In the genomic region with DNA sequence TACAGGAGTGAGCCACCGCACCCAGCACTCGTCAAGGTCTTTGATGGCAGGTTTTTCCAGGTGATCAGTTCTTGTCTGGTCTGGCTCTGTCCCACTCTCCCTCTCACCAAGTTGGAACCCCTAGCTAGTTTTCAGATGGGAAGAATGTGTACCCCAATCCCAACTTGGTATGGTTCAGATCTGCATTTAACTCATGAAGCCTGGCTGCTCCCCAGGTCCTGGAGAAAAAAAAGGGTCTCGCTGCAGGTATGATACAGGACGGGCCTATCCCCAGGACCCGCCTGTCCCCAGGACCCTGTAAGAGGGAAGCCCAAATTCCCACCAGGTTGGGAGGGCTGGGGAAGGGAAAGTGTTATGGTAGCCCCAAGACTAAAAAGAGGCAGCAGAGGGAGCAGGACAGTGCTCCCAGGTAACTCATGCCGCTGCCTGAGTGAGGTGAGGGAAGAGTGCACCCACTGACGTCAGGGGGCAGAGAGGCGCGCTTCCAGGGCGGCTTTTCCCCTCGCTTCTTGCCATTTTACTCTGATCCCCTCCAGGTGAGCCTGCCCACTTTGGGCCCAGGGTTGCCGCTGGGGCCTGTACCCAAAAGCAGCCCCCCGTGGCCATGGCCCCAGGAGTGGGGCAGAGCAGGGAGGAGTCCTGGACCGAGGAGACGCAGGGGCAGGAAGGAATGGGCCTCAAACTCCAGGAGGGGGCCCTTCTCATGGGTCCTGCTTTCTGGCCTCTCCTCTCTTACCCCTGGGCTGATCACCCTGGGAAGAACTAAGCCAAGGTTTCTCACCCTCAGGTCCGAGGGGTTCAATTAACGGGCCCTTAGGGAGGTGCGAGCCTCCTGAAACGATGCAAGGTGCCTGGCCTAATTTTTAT, we compare ENCODE assay signal across 16 cellular contexts. TPM values are rescaled to one million over a fixed set of nuclear protein-coding genes. Genes with fewer than 3 reads are reported as not detected.
DNase-seq lines count a peak whose midpoint lies in the region; ATAC-seq and TF ChIP-seq lines count a peak whose summit lies in the region.
"Had no signal": no experiment of that assay in that cellular context is flagged by ENCODE, and none has a peak within 500 bp of the region (broad histone marks: within the 10 kb centered on the region; RNA-seq: fewer than 3 reads in every experiment).

No MANE protein-coding gene starts in this region.

- H3K9me3 Mint-ChIP-seq in activated naive CD4-positive, alpha-beta T cell treated with anti-CD3 and anti-CD28 coated beads, Interleukin-2, amount 50 U/mL, for 24 hours, result no peaks in the 10 kb centered on the region
- no peaks in the 10 kb centered on the region for H3K9me3 Mint-ChIP-seq in activated T-helper 2 cell treated with anti-CD3 and anti-CD28 coated beads, Interferon-gamma antibody, Interleukin-2, Interleukin-4, amounts not matched to agents 10 μg/mL and 5 μg/mL and 100 μg/mL, durations not matched to agents 14 hours and 24 hours and 36 hours
- H3K9me3 Mint-ChIP-seq: stimulated activated naive CD8-positive, alpha-beta T cell treated with anti-CD3 and anti-CD28 coated beads, Interleukin-15, Interleukin-2, amounts not matched to agents 100 ng/mL and 50 ng/mL, for 24 hours had no signal

- no peaks in the 10 kb centered on the region for H3K9me3 ChIP-seq in upper lobe of right lung
- H3K9me3 ChIP-seq in uterus, result no peaks in the 10 kb centered on the region
- H3K9me3 ChIP-seq in A673 (ENCODE audit: low read depth, low read length, poor library complexity, severe bottlenecking), result no peaks in the 10 kb centered on the region
- H3K9me3 ChIP-seq: HAP-1 had no signal

- H3K4me3 ChIP-seq in upper lobe of right lung (no peak overlapping the region), uterus (no peak overlapping the region), A673 (ENCODE audit: low read depth, low read length, poor library complexity, severe bottlenecking) (no peak overlapping the region)

- H3K36me3 Mint-ChIP-seq in activated naive CD4-positive, alpha-beta T cell treated with anti-CD3 and anti-CD28 coated beads, Interleukin-2, amount 50 U/mL, for 24 hours, result no peaks in the 10 kb centered on the region
- H3K36me3 Mint-ChIP-seq in activated T-helper 2 cell treated with anti-CD3 and anti-CD28 coated beads, Interferon-gamma antibody, Interleukin-2, Interleukin-4, amounts not matched to agents 10 μg/mL and 5 μg/mL and 100 μg/mL, durations not matched to agents 14 hours and 24 hours and 36 hours (ENCODE audit: low read depth), result no peaks in the 10 kb centered on the region

- POLR2A ChIA-PET in A673 (lab: Charles Lee; ENCODE audit: low non-redundant PET), result no interaction called here

- H3K4me1 Mint-ChIP-seq in activated naive CD4-positive, alpha-beta T cell treated with anti-CD3 and anti-CD28 coated beads, Interleukin-2, amount 50 U/mL, for 24 hours, result peaks cover 9% of the 10 kb centered on the region
- peaks cover 4% of the 10 kb centered on the region for H3K4me1 Mint-ChIP-seq in activated T-helper 2 cell treated with anti-CD3 and anti-CD28 coated beads, Interferon-gamma antibody, Interleukin-2, Interleukin-4, amounts not matched to agents 10 μg/mL and 5 μg/mL and 100 μg/mL, durations not matched to agents 14 hours and 24 hours and 36 hours (ENCODE audit: low read depth)

- ATAC-seq in upper lobe of right lung, result no peak

- CTCF ChIA-PET in A673 (lab: Charles Lee), result interaction anchor here (0.7 kb wide), 1 partner anchor 194 kb away, joined by 3 read pairs; no protein-coding TSS in a partner anchor

- H3K36me3 ChIP-seq in upper lobe of right lung (no peaks in the 10 kb centered on the region), uterus (no peaks in the 10 kb centered on the region), A673 (ENCODE audit: insufficient read depth, low read length, poor library complexity, severe bottlenecking) (no peaks in the 10 kb centered on the region)
- H3K36me3 ChIP-seq: HAP-1 had no signal

- TF ChIP-seq CTCF in upper lobe of right lung (IDR thresholded peaks at IDR 0.05) (no peak), uterus (IDR thresholded peaks at IDR 0.05) (no peak), A673 (conservative IDR thresholded peaks at IDR 0.05; ENCODE audit: low read depth, low read length) (no peak)

- BruUV-seq in A673 (replicated peaks; lab: Mats Ljungman, UMichigan), result no TSS peak

- no peak for DNase-seq in activated naive CD4-positive, alpha-beta T cell (lab: John Stamatoyannopoulos, UW)
- DNase-seq in activated T-helper 2 cell treated with anti-CD3 and anti-CD28 coated beads, Interferon-gamma antibody, Interleukin-2, Interleukin-4, amounts not matched to agents 10 μg/mL and 5 μg/mL and 100 μg/mL, durations not matched to agents 14 hours and 24 hours and 36 hours (ENCODE audit: low spot score), result no peak
- peak; percentile 68 for DNase-seq in mesenteric fat pad (ENCODE audit: low spot score)
- peak; percentile 45 for DNase-seq in upper lobe of right lung
- no peak for DNase-seq in uterus
- no peak for DNase-seq in A673 (ENCODE audit: low spot score)
- no peak for DNase-seq in T1000 (lab: John Stamatoyannopoulos, UW)
- DNase-seq: activated CD4-positive, alpha-beta T cell treated with anti-CD3 and anti-CD28 coated beads, Interleukin-2, amount 50 U/mL, for 1 hour; DMS153; NCI-H2029; NCI-H526; small intestine had no signal

- TF ChIP-seq POLR2A in uterus (IDR thresholded peaks at IDR 0.05), result no peak

- no peak overlapping the region for H3K4me3 Mint-ChIP-seq in activated naive CD4-positive, alpha-beta T cell treated with anti-CD3 and anti-CD28 coated beads, Interleukin-2, amount 50 U/mL, for 24 hours
- H3K4me3 Mint-ChIP-seq in activated T-helper 2 cell treated with anti-CD3 and anti-CD28 coated beads, Interferon-gamma antibody, Interleukin-2, Interleukin-4, amounts not matched to agents 10 μg/mL and 5 μg/mL and 100 μg/mL, durations not matched to agents 14 hours and 24 hours and 36 hours (ENCODE audit: low read depth), result no peak overlapping the region

- no peaks in the 10 kb centered on the region for H3K27me3 Mint-ChIP-seq in activated naive CD4-positive, alpha-beta T cell treated with anti-CD3 and anti-CD28 coated beads, Interleukin-2, amount 50 U/mL, for 24 hours
- no peaks in the 10 kb centered on the region for H3K27me3 Mint-ChIP-seq in activated T-helper 2 cell treated with anti-CD3 and anti-CD28 coated beads, Interferon-gamma antibody, Interleukin-2, Interleukin-4, amounts not matched to agents 10 μg/mL and 5 μg/mL and 100 μg/mL, durations not matched to agents 14 hours and 24 hours and 36 hours (ENCODE audit: low read depth)
- H3K27me3 Mint-ChIP-seq: stimulated activated naive CD8-positive, alpha-beta T cell treated with anti-CD3 and anti-CD28 coated beads, Interleukin-15, Interleukin-2, amounts not matched to agents 100 ng/mL and 50 ng/mL, for 24 hours had no signal

- H3K27ac ChIP-seq in upper lobe of right lung (no peak overlapping the region), uterus (no peak overlapping the region), A673 (ENCODE audit: low read depth, low read length, poor library complexity, severe bottlenecking) (no peak overlapping the region)

- no peaks in the 10 kb centered on the region for H3K27me3 ChIP-seq in upper lobe of right lung
- H3K27me3 ChIP-seq in uterus, result no peaks in the 10 kb centered on the region
- no peaks in the 10 kb centered on the region for H3K27me3 ChIP-seq in A673 (replicated peaks; ENCODE audit: insufficient read depth, low read depth, low read length, poor library complexity)

- H3K27ac Mint-ChIP-seq in activated naive CD4-positive, alpha-beta T cell treated with anti-CD3 and anti-CD28 coated beads, Interleukin-2, amount 50 U/mL, for 24 hours, result peak overlapping the region; percentile 77
- peak overlapping the region; percentile 28 for H3K27ac Mint-ChIP-seq in activated T-helper 2 cell treated with anti-CD3 and anti-CD28 coated beads, Interferon-gamma antibody, Interleukin-2, Interleukin-4, amounts not matched to agents 10 μg/mL and 5 μg/mL and 100 μg/mL, durations not matched to agents 14 hours and 24 hours and 36 hours

- H3K4me1 ChIP-seq in upper lobe of right lung (peaks cover 4% of the 10 kb centered on the region), uterus (no peaks in the 10 kb centered on the region), A673 (ENCODE audit: insufficient read depth, low read length, poor library complexity, severe bottlenecking) (no peaks in the 10 kb centered on the region)

- intact Hi-C loops in activated T-helper 2 cell treated with anti-CD3 and anti-CD28 coated beads, Interferon-gamma antibody, Interleukin-2, Interleukin-4, amounts not matched to agents 10 μg/mL and 5 μg/mL and 100 μg/mL, durations not matched to agents 14 hours and 24 hours and 36 hours (cut with micrococcal nuclease), result no loop called here
- intact Hi-C loops in upper lobe of right lung (cut with DNase I), result no loop called here
- intact Hi-C loops in uterus (cut with DNase I; ENCODE audit: low total_unique reads), result no loop called here
- intact Hi-C loops in A673 (cut with micrococcal nuclease; ENCODE audit: unreplicated experiment), result no loop called here

RNA-seq across cellular contexts. Expression of a gene that starts 36.4 kb away (rescaled TPM):
- 0.11 and 0.23 TPM in 2 replicates for total RNA-seq in activated T-helper 2 cell treated with anti-CD3 and anti-CD28 coated beads, Interferon-gamma antibody, Interleukin-2, Interleukin-4, amounts not matched to agents 10 μg/mL and 5 μg/mL and 100 μg/mL, durations not matched to agents 14 hours and 24 hours and 36 hours
- 4.8 TPM for total RNA-seq in mesenteric fat pad
- total RNA-seq in upper lobe of right lung, result 1.1 TPM
- total RNA-seq in uterus, result 10 to 100 TPM in 1 of 4 donors, 1 to 10 TPM in 3; 1.3 to 15.9 (median 6.0) TPM
- 1.7 and 1.8 TPM in 2 replicates for total RNA-seq in A673 (2021)
- total RNA-seq: T-helper 1 cell treated with Interleukin-12 subunit alpha and Interleukin-12 subunit beta and Interleukin-4 antibody, amounts not matched to agents 30 ng/mL and 1 ng/mL, for 36 hours had no signal

Comparison
In these comparisons a context has a peak if more than half of its experiments do, and no peak if none do; other contexts are left out.
1. DNase-seq: peak in mesenteric fat pad (single experiment) and upper lobe of right lung (single experiment); none in activated naive CD4-positive, alpha-beta T cell (0 of 4), activated T-helper 2 cell treated with anti-CD3 and anti-CD28 coated beads, Interferon-gamma antibody, Interleukin-2, Interleukin-4, amounts not matched to agents 10 μg/mL and 5 μg/mL and 100 μg/mL, durations not matched to agents 14 hours and 24 hours and 36 hours (single experiment), uterus (0 of 2), A673 (single experiment) and T1000 (single experiment).